2 cellular contexts compared by ENCODE assay signal in the genomic region with DNA sequence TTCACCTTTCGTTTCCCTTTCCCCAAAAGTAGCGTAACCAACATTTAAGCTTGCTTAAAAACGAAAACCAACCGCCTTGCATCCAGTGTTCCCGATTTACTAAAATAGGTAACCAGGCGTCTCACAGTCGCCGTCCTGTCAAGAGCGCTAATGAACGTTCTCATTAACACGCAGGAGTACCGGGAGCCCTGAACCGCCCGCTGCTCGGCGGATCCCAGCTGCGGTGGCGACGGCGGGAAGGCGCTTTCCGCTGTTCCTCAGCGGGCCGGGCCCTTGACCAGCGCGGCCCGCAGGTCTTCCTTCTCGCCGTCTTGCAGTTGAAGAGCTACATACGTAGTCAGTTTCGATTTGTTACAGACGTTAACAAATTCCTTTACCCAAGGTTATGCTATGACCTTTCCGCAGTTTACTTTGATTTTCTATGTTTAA.
A peak's percentile ranks its signal among the peaks of the same experiment; 100 is the strongest.
TF ChIP-seq lines count a peak whose summit lies in the region.

No MANE protein-coding gene starts in this region.

TF ChIP-seq in A549, 52 proteins besides CTCF, POLR2A, EP300 and RAD21:
- TF ChIP-seq, protein P1, sequence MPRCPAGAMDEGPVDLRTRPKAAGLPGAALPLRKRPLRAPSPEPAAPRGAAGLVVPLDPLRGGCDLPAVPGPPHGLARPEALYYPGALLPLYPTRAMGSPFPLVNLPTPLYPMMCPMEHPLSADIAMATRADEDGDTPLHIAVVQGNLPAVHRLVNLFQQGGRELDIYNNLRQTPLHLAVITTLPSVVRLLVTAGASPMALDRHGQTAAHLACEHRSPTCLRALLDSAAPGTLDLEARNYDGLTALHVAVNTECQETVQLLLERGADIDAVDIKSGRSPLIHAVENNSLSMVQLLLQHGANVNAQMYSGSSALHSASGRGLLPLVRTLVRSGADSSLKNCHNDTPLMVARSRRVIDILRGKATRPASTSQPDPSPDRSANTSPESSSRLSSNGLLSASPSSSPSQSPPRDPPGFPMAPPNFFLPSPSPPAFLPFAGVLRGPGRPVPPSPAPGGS (IDR thresholded peaks at IDR 0.05): no peak
- TF ChIP-seq CBX8 (IDR thresholded peaks at IDR 0.05): 0 out of 2 replicates have a peak, but pooled peaks have one; percentile 39
- 0 out of 2 replicates have a peak, but pooled peaks have one; percentile 61 for TF ChIP-seq RNF2 (IDR thresholded peaks at IDR 0.05; ENCODE audit: borderline replicate concordance, low read depth)
- no peak for TF ChIP-seq FOXS1 (CRISPR knock-in tag; IDR thresholded peaks at IDR 0.05)
- no peak for TF ChIP-seq HDAC2 (IDR thresholded peaks at IDR 0.05)
- TF ChIP-seq, protein P2, sequence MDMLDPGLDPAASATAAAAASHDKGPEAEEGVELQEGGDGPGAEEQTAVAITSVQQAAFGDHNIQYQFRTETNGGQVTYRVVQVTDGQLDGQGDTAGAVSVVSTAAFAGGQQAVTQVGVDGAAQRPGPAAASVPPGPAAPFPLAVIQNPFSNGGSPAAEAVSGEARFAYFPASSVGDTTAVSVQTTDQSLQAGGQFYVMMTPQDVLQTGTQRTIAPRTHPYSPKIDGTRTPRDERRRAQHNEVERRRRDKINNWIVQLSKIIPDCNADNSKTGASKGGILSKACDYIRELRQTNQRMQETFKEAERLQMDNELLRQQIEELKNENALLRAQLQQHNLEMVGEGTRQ (IDR thresholded peaks at IDR 0.05): no peak

TF ChIP-seq in GM12878, 131 proteins besides CTCF, POLR2A, EP300 and RAD21:
- 0 out of 2 replicates have a peak, but pooled peaks have one; percentile 93 for TF ChIP-seq EZH2 (IDR thresholded peaks at IDR 0.05; ENCODE audit: borderline replicate concordance, control insufficient read depth, low read depth, low read length)
- no peak for TF ChIP-seq HDAC6 (IDR thresholded peaks at IDR 0.05; ENCODE audit: unreplicated experiment)
- TF ChIP-seq TCF12 (IDR thresholded peaks at IDR 0.05; ENCODE audit: low read depth, low read length): no peak
- TF ChIP-seq FOS (IDR thresholded peaks at IDR 0.05; ENCODE audit: borderline replicate concordance, extremely low read depth, insufficient read length): no peak
